In the genomic region with DNA sequence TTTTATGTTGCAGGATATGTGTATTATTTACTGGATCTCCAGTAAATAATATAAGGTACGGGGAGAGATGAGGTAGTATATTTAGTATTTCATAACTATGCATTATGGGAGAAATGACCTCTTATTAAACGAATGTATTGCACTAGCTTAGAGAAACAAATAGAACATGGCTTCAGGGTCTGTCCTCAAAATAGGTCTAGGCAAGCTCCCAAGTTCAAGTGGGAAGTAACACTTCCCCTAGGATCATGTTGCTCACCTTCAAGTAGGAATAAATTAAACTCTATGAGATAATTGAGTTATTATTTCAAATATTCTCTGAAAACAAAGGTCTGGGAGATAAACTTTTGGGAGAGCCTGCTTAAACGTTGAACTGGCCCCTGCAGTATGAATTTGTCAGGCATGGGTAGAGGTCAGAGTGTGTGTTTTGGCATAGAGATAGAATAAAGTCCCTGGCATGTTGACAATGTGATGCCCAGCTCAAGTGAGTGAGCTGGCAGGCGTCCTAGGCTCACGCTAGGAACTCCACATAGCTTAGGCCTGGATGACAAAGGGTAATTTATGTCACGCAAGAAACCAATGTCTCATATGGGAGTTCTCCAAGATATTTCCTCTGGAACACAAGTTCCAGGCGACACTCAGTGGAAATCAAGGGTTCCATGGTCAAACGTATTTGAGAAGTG, we compare ENCODE assay signal across 20 cellular contexts.
A peak's percentile ranks its signal among the peaks of the same experiment; 100 is the strongest.
DNase-seq lines count a peak whose midpoint lies in the region; ATAC-seq and TF ChIP-seq lines count a peak whose summit lies in the region.
"Had no signal": no experiment of that assay in that cellular context is flagged by ENCODE, and none has a peak within 500 bp of the region (broad histone marks: within the 10 kb centered on the region; RNA-seq: fewer than 3 reads in every experiment).

No MANE protein-coding gene starts in this region.

- no peaks in the 10 kb centered on the region for H3K36me3 Mint-ChIP-seq in endodermal cell (ENCODE audit: low read depth)
- H3K36me3 Mint-ChIP-seq in stimulated activated memory B cell treated with anti-CD40 and anti-IgM and Interleukin-4, amounts not matched to agents 10 μg/mL and 1 μg/mL and 100 μg/mL, for 72 hours, result no peaks in the 10 kb centered on the region
- H3K36me3 Mint-ChIP-seq: activated naive CD8-positive, alpha-beta T cell treated with anti-CD3 and anti-CD28 coated beads for 36 hours; immature natural killer cell; natural killer cell treated with Interleukin-12 subunit alpha and Interleukin-12 subunit beta and Interleukin-15 and Interleukin-18, amount 100 ng/mL, for 72 hours had no signal

- H3K9me3 Mint-ChIP-seq in endodermal cell, result no peaks in the 10 kb centered on the region
- no peaks in the 10 kb centered on the region for H3K9me3 Mint-ChIP-seq in stimulated activated memory B cell treated with anti-CD40 and anti-IgM and Interleukin-4, amounts not matched to agents 10 μg/mL and 1 μg/mL and 100 μg/mL, for 72 hours
- H3K9me3 Mint-ChIP-seq: activated naive CD8-positive, alpha-beta T cell treated with anti-CD3 and anti-CD28 coated beads for 36 hours; natural killer cell treated with Interleukin-12 subunit alpha and Interleukin-12 subunit beta and Interleukin-15 and Interleukin-18, amount 100 ng/mL, for 72 hours; T-helper 2 cell treated with Interferon-gamma antibody and Interleukin-4, amounts not matched to agents 5 μg/mL and 100 μg/mL, for 36 hours had no signal

- no peak overlapping the region for H3K4me3 Mint-ChIP-seq in endodermal cell
- H3K4me3 Mint-ChIP-seq in stimulated activated memory B cell treated with anti-CD40 and anti-IgM and Interleukin-4, amounts not matched to agents 10 μg/mL and 1 μg/mL and 100 μg/mL, for 72 hours, result no peak overlapping the region
- H3K4me3 Mint-ChIP-seq: activated naive CD8-positive, alpha-beta T cell treated with anti-CD3 and anti-CD28 coated beads for 36 hours; activated T-cell treated with anti-CD3 and anti-CD28 coated beads, Interleukin-2, amount 50 U/mL, for 72 hours; immature natural killer cell; natural killer cell treated with Interleukin-12 subunit alpha and Interleukin-12 subunit beta and Interleukin-15 and Interleukin-18, amount 100 ng/mL, for 72 hours; T-helper 2 cell treated with Interferon-gamma antibody and Interleukin-4, amounts not matched to agents 5 μg/mL and 100 μg/mL, for 36 hours had no signal

- H3K36me3 ChIP-seq in endodermal cell (ENCODE audit: control insufficient read depth, insufficient read depth, low read length), result no peaks in the 10 kb centered on the region
- H3K36me3 ChIP-seq in skeletal muscle tissue (ENCODE audit: control insufficient read depth in 3 of 3, insufficient read depth in 3 of 3, low read length in 3 of 3), result no peaks in the 10 kb centered on the region
- H3K36me3 ChIP-seq: BLaER1, breast epithelium had no signal

- no peak overlapping the region for H3K27ac ChIP-seq in endodermal cell (ENCODE audit: low read depth, low read length)
- H3K27ac ChIP-seq in skeletal muscle tissue (ENCODE audit: low read depth, low read length), result peak overlapping the region; percentile 63
- H3K27ac ChIP-seq: BLaER1, breast epithelium had no signal

- ATAC-seq in stimulated activated memory B cell treated with anti-CD40 and anti-IgM and Interleukin-4, amounts not matched to agents 10 μg/mL and 1 μg/mL and 100 μg/mL, for 72 hours, result no peak
- ATAC-seq in GM21381 (IDR thresholded peaks at IDR 0.05; ENCODE audit: unreplicated experiment), result no peak
- ATAC-seq: activated T-cell treated with anti-CD3 and anti-CD28 coated beads, Interleukin-2, amount 50 U/mL, for 72 hours; natural killer cell treated with Interleukin-12 subunit alpha and Interleukin-12 subunit beta and Interleukin-15 and Interleukin-18, amount 100 ng/mL, for 72 hours had no signal

- no peaks in the 10 kb centered on the region for H3K27me3 ChIP-seq in endodermal cell (ENCODE audit: control insufficient read depth, insufficient read depth, low read length, poor library complexity, severe bottlenecking)
- H3K27me3 ChIP-seq in skeletal muscle tissue (ENCODE audit: control insufficient read depth in 3 of 3, insufficient read depth in 3 of 3, low read length in 3 of 3), result no peaks in the 10 kb centered on the region
- H3K27me3 ChIP-seq: BLaER1, breast epithelium had no signal

- TF ChIP-seq CTCF in endodermal cell (conservative IDR thresholded peaks at IDR 0.05), result no peak

- H3K9me3 ChIP-seq in endodermal cell (ENCODE audit: control insufficient read depth, low read length), result no peaks in the 10 kb centered on the region
- no peaks in the 10 kb centered on the region for H3K9me3 ChIP-seq in skeletal muscle tissue (ENCODE audit: control insufficient read depth in 3 of 3, low read length in 3 of 3)
- H3K9me3 ChIP-seq: BLaER1, breast epithelium had no signal

- DNase-seq in DMS53 (lab: John Stamatoyannopoulos, UW) (peak; percentile 22), DMS53 treated with DMSO at 0.1 percent for 48 hours (lab: John Stamatoyannopoulos, UW; ENCODE audit: unreplicated experiment) (no peak), NCI-H2196 treated with DMSO at 0.1 percent for 48 hours (lab: John Stamatoyannopoulos, UW; ENCODE audit: unreplicated experiment) (peak; percentile 65), endodermal cell (peak; percentile 21), NCI-H2081 treated with DMSO at 0.1 percent for 48 hours (lab: John Stamatoyannopoulos, UW) (no peak)
- DNase-seq: activated CD4-positive, CD25-positive, alpha-beta regulatory T cell; activated naive CD8-positive, alpha-beta T cell treated with anti-CD3 and anti-CD28 coated beads for 36 hours; activated T-cell treated with anti-CD3 and anti-CD28 coated beads, Interleukin-2, amount 50 U/mL, for 72 hours; immature natural killer cell; stimulated activated CD4-positive, alpha-beta T cell treated with anti-CD3 and anti-CD28 coated beads, Interleukin-15, amount 100 ng/mL, for 24 hours; stimulated activated naive CD4-positive, alpha-beta T cell; trophoblast cell had no signal

- no peaks in the 10 kb centered on the region for H3K27me3 Mint-ChIP-seq in endodermal cell (ENCODE audit: insufficient read depth)
- H3K27me3 Mint-ChIP-seq in stimulated activated memory B cell treated with anti-CD40 and anti-IgM and Interleukin-4, amounts not matched to agents 10 μg/mL and 1 μg/mL and 100 μg/mL, for 72 hours, result no peaks in the 10 kb centered on the region
- H3K27me3 Mint-ChIP-seq: activated naive CD8-positive, alpha-beta T cell treated with anti-CD3 and anti-CD28 coated beads for 36 hours; natural killer cell treated with Interleukin-12 subunit alpha and Interleukin-12 subunit beta and Interleukin-15 and Interleukin-18, amount 100 ng/mL, for 72 hours had no signal

- no peaks in the 10 kb centered on the region for H3K4me1 Mint-ChIP-seq in endodermal cell
- H3K4me1 Mint-ChIP-seq in stimulated activated memory B cell treated with anti-CD40 and anti-IgM and Interleukin-4, amounts not matched to agents 10 μg/mL and 1 μg/mL and 100 μg/mL, for 72 hours, result no peaks in the 10 kb centered on the region
- H3K4me1 Mint-ChIP-seq: activated naive CD8-positive, alpha-beta T cell treated with anti-CD3 and anti-CD28 coated beads for 36 hours; immature natural killer cell had no signal

- H3K27ac Mint-ChIP-seq in endodermal cell, result no peak overlapping the region
- H3K27ac Mint-ChIP-seq in stimulated activated memory B cell treated with anti-CD40 and anti-IgM and Interleukin-4, amounts not matched to agents 10 μg/mL and 1 μg/mL and 100 μg/mL, for 72 hours, result no peak overlapping the region
- H3K27ac Mint-ChIP-seq: activated naive CD8-positive, alpha-beta T cell treated with anti-CD3 and anti-CD28 coated beads for 36 hours; activated T-cell treated with anti-CD3 and anti-CD28 coated beads, Interleukin-2, amount 50 U/mL, for 72 hours; immature natural killer cell; natural killer cell treated with Interleukin-12 subunit alpha and Interleukin-12 subunit beta and Interleukin-15 and Interleukin-18, amount 100 ng/mL, for 72 hours; progenitor cell of endocrine pancreas; T-helper 2 cell treated with Interferon-gamma antibody and Interleukin-4, amounts not matched to agents 5 μg/mL and 100 μg/mL, for 36 hours had no signal

- H3K9ac ChIP-seq in endodermal cell (ENCODE audit: extremely low read depth, low read length, poor library complexity, severe bottlenecking) (no peak overlapping the region), skeletal muscle tissue (ENCODE audit: low read depth in 1 of 3, low read length in 3 of 3) (no peak overlapping the region)
- H3K9ac ChIP-seq: BLaER1 had no signal

- WGBS in endodermal cell (ENCODE audit: insufficient coverage in 1 of 2, insufficient read length in 1 of 2), 2 experiments, result 94 to 96% methylated on average over 6 to 8 of the region's 8 CpGs

- H3K4me3 ChIP-seq in endodermal cell (ENCODE audit: low read length) (no peak overlapping the region), skeletal muscle tissue (ENCODE audit: low read length in 3 of 3) (no peak overlapping the region)
- H3K4me3 ChIP-seq: BLaER1, breast epithelium had no signal

- H3K4me1 ChIP-seq in endodermal cell (ENCODE audit: control insufficient read depth, insufficient read depth, low read length) (no peaks in the 10 kb centered on the region), skeletal muscle tissue (ENCODE audit: control insufficient read depth in 3 of 3, insufficient read depth in 3 of 3, low read length in 3 of 3) (peaks cover 49 to 58% (median 55%) of the 10 kb centered on the region in 3 donors)
- H3K4me1 ChIP-seq: BLaER1 had no signal

Comparison
In these comparisons a context has a peak if more than half of its experiments do, and no peak if none do; other contexts are left out.
1. DNase-seq: peak in DMS53 (single experiment), NCI-H2196 treated with DMSO at 0.1 percent for 48 hours (single experiment) and endodermal cell (single experiment); none in DMS53 treated with DMSO at 0.1 percent for 48 hours (single experiment) and NCI-H2081 treated with DMSO at 0.1 percent for 48 hours (single experiment).